In the genomic region with DNA sequence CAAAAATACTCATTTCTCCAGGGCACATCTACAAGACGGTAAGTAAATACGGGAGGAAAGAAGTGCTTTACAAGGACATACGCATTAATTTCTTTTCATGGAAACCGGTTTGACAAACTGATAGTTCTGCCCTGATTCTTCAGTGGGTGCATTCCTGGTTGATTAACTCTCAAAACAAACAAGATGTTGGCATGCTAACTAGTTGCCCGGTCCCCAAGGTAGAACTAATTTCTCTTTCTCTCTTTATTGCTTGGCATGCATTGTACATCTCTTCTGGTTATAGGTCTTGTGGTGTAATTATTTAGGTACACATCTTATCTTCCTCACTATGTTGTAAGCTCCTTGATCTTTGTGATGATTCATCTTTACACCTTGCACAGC, we compare ENCODE assay signal across 1 cellular context.
TF ChIP-seq lines count a peak whose summit lies in the region.

No MANE protein-coding gene starts in this region.

TF ChIP-seq in HepG2, 621 proteins besides CTCF, POLR2A, EP300 and RAD21 (continued from another document):
- TF ChIP-seq, protein P1, sequence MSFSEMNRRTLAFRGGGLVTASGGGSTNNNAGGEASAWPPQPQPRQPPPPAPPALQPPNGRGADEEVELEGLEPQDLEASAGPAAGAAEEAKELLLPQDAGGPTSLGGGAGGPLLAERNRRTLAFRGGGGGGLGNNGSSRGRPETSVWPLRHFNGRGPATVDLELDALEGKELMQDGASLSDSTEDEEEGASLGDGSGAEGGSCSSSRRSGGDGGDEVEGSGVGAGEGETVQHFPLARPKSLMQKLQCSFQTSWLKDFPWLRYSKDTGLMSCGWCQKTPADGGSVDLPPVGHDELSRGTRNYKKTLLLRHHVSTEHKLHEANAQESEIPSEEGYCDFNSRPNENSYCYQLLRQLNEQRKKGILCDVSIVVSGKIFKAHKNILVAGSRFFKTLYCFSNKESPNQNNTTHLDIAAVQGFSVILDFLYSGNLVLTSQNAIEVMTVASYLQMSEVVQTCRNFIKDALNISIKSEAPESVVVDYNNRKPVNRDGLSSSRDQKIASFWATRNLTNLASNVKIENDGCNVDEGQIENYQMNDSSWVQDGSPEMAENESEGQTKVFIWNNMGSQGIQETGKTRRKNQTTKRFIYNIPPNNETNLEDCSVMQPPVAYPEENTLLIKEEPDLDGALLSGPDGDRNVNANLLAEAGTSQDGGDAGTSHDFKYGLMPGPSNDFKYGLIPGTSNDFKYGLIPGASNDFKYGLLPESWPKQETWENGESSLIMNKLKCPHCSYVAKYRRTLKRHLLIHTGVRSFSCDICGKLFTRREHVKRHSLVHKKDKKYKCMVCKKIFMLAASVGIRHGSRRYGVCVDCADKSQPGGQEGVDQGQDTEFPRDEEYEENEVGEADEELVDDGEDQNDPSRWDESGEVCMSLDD (CRISPR knock-in tag; IDR thresholded peaks at IDR 0.05; ENCODE audit: borderline replicate concordance) = no peak
- TF ChIP-seq SRF (IDR thresholded peaks at IDR 0.05; ENCODE audit: low read depth, low read length) = no peak
- TF ChIP-seq NPAS2 (CRISPR knock-in tag; IDR thresholded peaks at IDR 0.05; ENCODE audit: borderline replicate concordance) = no peak
- TF ChIP-seq NFYC (CRISPR knock-in tag; IDR thresholded peaks at IDR 0.05) = no peak
- TF ChIP-seq NFIC (IDR thresholded peaks at IDR 0.05; ENCODE audit: low read length) = no peak
- TF ChIP-seq, protein P2, sequence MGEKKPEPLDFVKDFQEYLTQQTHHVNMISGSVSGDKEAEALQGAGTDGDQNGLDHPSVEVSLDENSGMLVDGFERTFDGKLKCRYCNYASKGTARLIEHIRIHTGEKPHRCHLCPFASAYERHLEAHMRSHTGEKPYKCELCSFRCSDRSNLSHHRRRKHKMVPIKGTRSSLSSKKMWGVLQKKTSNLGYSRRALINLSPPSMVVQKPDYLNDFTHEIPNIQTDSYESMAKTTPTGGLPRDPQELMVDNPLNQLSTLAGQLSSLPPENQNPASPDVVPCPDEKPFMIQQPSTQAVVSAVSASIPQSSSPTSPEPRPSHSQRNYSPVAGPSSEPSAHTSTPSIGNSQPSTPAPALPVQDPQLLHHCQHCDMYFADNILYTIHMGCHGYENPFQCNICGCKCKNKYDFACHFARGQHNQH (CRISPR knock-in tag; IDR thresholded peaks at IDR 0.05) = no peak
- TF ChIP-seq KDM6A (CRISPR knock-in tag; IDR thresholded peaks at IDR 0.05; ENCODE audit: low read depth) = no peak
TF ChIP-seq in HepG2: peak in this region for 0.
